ENCODE assay signal across 36 cellular contexts in the genomic region with DNA sequence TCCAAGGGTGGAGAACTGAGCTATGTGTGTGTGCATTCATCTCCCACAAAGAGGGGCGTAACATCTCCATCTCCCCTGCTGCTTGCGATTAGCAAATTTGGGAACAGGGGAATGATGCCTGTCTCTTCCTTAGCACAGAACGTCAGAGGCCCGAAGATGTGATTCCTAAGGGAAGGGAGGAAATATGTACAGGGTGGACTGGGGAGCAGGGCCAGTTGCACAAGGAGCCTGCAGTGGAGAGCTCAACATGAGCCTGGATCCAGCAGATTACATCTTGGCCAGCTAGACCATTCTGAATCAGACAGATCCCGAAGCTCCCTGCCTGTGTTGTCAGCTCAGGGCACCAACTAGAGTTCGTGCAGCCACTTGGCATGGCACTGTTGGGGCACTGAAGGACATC.
DNase-seq lines count a peak whose midpoint lies in the region; ATAC-seq and TF ChIP-seq lines count a peak whose summit lies in the region.
"Had no signal": no experiment of that assay in that cellular context is flagged by ENCODE, and none has a peak within 500 bp of the region (broad histone marks: within the 10 kb centered on the region; RNA-seq: fewer than 3 reads in every experiment).

No MANE protein-coding gene starts in this region.

- no peak overlapping the region for H3K27ac Mint-ChIP-seq in activated CD8-positive, alpha-beta memory T cell treated with anti-CD3 and anti-CD28 coated beads, Interleukin-2, amount 10 ng/mL, durations not matched to agents 7 days and 5 days
- H3K27ac Mint-ChIP-seq: activated naive CD8-positive, alpha-beta T cell; activated T-cell treated with anti-CD3 and anti-CD28 coated beads, Interleukin-2, amount 50 U/mL, for 24 hours; CD8-positive, alpha-beta memory T cell; natural killer cell treated with Interleukin-12 subunit alpha and Interleukin-12 subunit beta and Interleukin-15 and Interleukin-18, amount 100 ng/mL, for 72 hours; stimulated activated naive CD8-positive, alpha-beta T cell treated with anti-CD3 and anti-CD28 coated beads, Interleukin-15, Interleukin-2, amounts not matched to agents 100 ng/mL and 50 ng/mL, for 24 hours had no signal

- CTCF ChIA-PET in activated CD8-positive, alpha-beta memory T cell treated with anti-CD3 and anti-CD28 coated beads, Interleukin-2, amount 10 ng/mL, durations not matched to agents 7 days and 5 days (lab: Charles Lee), result no interaction called here

- no peak for TF ChIP-seq CTCF in right atrium auricular region (IDR thresholded peaks at IDR 0.05)
- TF ChIP-seq CTCF in gastrocnemius medialis (IDR thresholded peaks at IDR 0.05 in 4 of 5, conservative IDR thresholded peaks at IDR 0.05 in 1 of 5), result no peak

- H3K9me3 Mint-ChIP-seq in activated CD8-positive, alpha-beta memory T cell treated with anti-CD3 and anti-CD28 coated beads, Interleukin-2, amount 10 ng/mL, durations not matched to agents 7 days and 5 days (ENCODE audit: low read depth), result no peaks in the 10 kb centered on the region
- H3K9me3 Mint-ChIP-seq: activated T-cell treated with anti-CD3 and anti-CD28 coated beads, Interleukin-2, amount 50 U/mL, for 24 hours; natural killer cell treated with Interleukin-12 subunit alpha and Interleukin-12 subunit beta and Interleukin-15 and Interleukin-18, amount 100 ng/mL, for 72 hours; stimulated activated naive CD8-positive, alpha-beta T cell treated with anti-CD3 and anti-CD28 coated beads, Interleukin-15, Interleukin-2, amounts not matched to agents 100 ng/mL and 50 ng/mL, for 24 hours had no signal

- H3K36me3 Mint-ChIP-seq in activated CD8-positive, alpha-beta memory T cell treated with anti-CD3 and anti-CD28 coated beads, Interleukin-2, amount 10 ng/mL, durations not matched to agents 7 days and 5 days, result no peaks in the 10 kb centered on the region
- H3K36me3 Mint-ChIP-seq: activated naive CD8-positive, alpha-beta T cell; CD8-positive, alpha-beta memory T cell; natural killer cell treated with Interleukin-12 subunit alpha and Interleukin-12 subunit beta and Interleukin-15 and Interleukin-18, amount 100 ng/mL, for 72 hours had no signal

- DNase-seq in H7, result peak; percentile 27
- peak; percentile 11 for DNase-seq in fibroblast of gingiva (ENCODE audit: low read depth)
- peak; percentile 80 for DNase-seq in right atrium auricular region (ENCODE audit: low spot score)
- peak; percentile 16 to 18 for DNase-seq in gastrocnemius medialis
- no peak for DNase-seq in NCI-H226
- no peak for DNase-seq in AG08396 (ENCODE audit: low spot score)
- DNase-seq in activated CD8-positive, alpha-beta memory T cell treated with anti-CD3 and anti-CD28 coated beads, Interleukin-2, amount 10 ng/mL, durations not matched to agents 7 days and 5 days, result no peak
- DNase-seq: activated CD4-positive, alpha-beta T cell treated with anti-CD3 and anti-CD28 coated beads for 48 hours; activated effector memory CD4-positive, alpha-beta T cell treated with anti-CD3 and anti-CD28 coated beads, Interleukin-2, amount 50 U/mL, for 16 hours; activated T-cell treated with anti-CD3 and anti-CD28 coated beads, Interleukin-2, amount 50 U/mL, for 24 hours; anterior cingulate cortex; CD8-positive, alpha-beta memory T cell; colonic mucosa; effector CD4-positive, alpha-beta T cell; EL; lower lobe of right lung; NCI-H1092; NCI-H1694; NCI-H446 treated with DMSO at 0.1 percent for 48 hours; NCI-H82; ovary; Peyer's patch; SJCRH30; spleen; stimulated activated CD4-positive, alpha-beta T cell treated with anti-CD3 and anti-CD28 coated beads, Interleukin-2, amount 100 ng/mL, for 24 hours; SW 1271; T-helper 9 cell; testis; WERI-Rb-1 had no signal

- no peak overlapping the region for H3K4me3 ChIP-seq in H7 (ENCODE audit: insufficient read depth, low read depth, low read length)
- H3K4me3 ChIP-seq in right atrium auricular region, result no peak overlapping the region
- H3K4me3 ChIP-seq in gastrocnemius medialis, result no peak overlapping the region
- H3K4me3 ChIP-seq: colonic mucosa, GM12878, K562, lower lobe of right lung, ovary, Peyer's patch, SJCRH30, spleen, testis, vagina had no signal

- no peak for TF ChIP-seq POLR2A in gastrocnemius medialis (IDR thresholded peaks at IDR 0.05)

- H3K4me1 Mint-ChIP-seq in activated CD8-positive, alpha-beta memory T cell treated with anti-CD3 and anti-CD28 coated beads, Interleukin-2, amount 10 ng/mL, durations not matched to agents 7 days and 5 days, result no peaks in the 10 kb centered on the region
- H3K4me1 Mint-ChIP-seq: CD8-positive, alpha-beta memory T cell had no signal

- ATAC-seq in gastrocnemius medialis (peak; percentile 36 to 51), HG02840 (IDR thresholded peaks at IDR 0.05; ENCODE audit: low FRiP score, unreplicated experiment) (no peak)
- no peak for ATAC-seq in activated CD8-positive, alpha-beta memory T cell treated with anti-CD3 and anti-CD28 coated beads, Interleukin-2, amount 10 ng/mL, durations not matched to agents 7 days and 5 days
- ATAC-seq: GM12878; K562; lower lobe of right lung; natural killer cell treated with Interleukin-12 subunit alpha and Interleukin-12 subunit beta and Interleukin-15 and Interleukin-18, amount 100 ng/mL, for 72 hours had no signal

- H3K36me3 ChIP-seq in H7 (replicated peaks; ENCODE audit: control insufficient read depth, insufficient read depth, low read length) (no peaks in the 10 kb centered on the region), right atrium auricular region (no peaks in the 10 kb centered on the region), gastrocnemius medialis (no peaks in the 10 kb centered on the region)
- H3K36me3 ChIP-seq: colonic mucosa, lower lobe of right lung, ovary, Peyer's patch, SJCRH30, spleen, vagina, WERI-Rb-1 had no signal

- H3K27ac ChIP-seq in right atrium auricular region (peak overlapping the region; percentile 43 to 74), gastrocnemius medialis (no peak overlapping the region)
- H3K27ac ChIP-seq: colonic mucosa, lower lobe of right lung, ovary, Peyer's patch, SJCRH30, spleen, testis, vagina, WERI-Rb-1 had no signal

- H3K4me1 ChIP-seq in right atrium auricular region, result peaks cover 0 to 21% of the 10 kb centered on the region in 2 donors
- H3K4me1 ChIP-seq in gastrocnemius medialis, result no peaks in the 10 kb centered on the region
- H3K4me1 ChIP-seq: colonic mucosa, lower lobe of right lung, Peyer's patch, SJCRH30, spleen had no signal

- H3K27me3 ChIP-seq in H7 (ENCODE audit: control insufficient read depth, insufficient read depth, low read length) (no peaks in the 10 kb centered on the region), right atrium auricular region (no peaks in the 10 kb centered on the region), gastrocnemius medialis (no peaks in the 10 kb centered on the region)
- H3K27me3 ChIP-seq: colonic mucosa, ovary, Peyer's patch, SJCRH30, testis, vagina had no signal

- peaks cover 7% of the 10 kb centered on the region for H3K27me3 Mint-ChIP-seq in activated CD8-positive, alpha-beta memory T cell treated with anti-CD3 and anti-CD28 coated beads, Interleukin-2, amount 10 ng/mL, durations not matched to agents 7 days and 5 days

- H3K9me3 ChIP-seq in right atrium auricular region (no peaks in the 10 kb centered on the region), gastrocnemius medialis (no peaks in the 10 kb centered on the region)
- H3K9me3 ChIP-seq: colonic mucosa, lower lobe of right lung, ovary, Peyer's patch, SJCRH30, spleen, testis, vagina had no signal

- in situ Hi-C loops in gastrocnemius medialis (cut with MboI; ENCODE audit: low sequenced_read_pairs in 4 of 4), result no loop called here

- no peak overlapping the region for H3K4me3 Mint-ChIP-seq in activated CD8-positive, alpha-beta memory T cell treated with anti-CD3 and anti-CD28 coated beads, Interleukin-2, amount 10 ng/mL, durations not matched to agents 7 days and 5 days
- H3K4me3 Mint-ChIP-seq: activated naive CD8-positive, alpha-beta T cell; activated T-cell treated with anti-CD3 and anti-CD28 coated beads, Interleukin-2, amount 50 U/mL, for 24 hours; CD8-positive, alpha-beta memory T cell; natural killer cell treated with Interleukin-12 subunit alpha and Interleukin-12 subunit beta and Interleukin-15 and Interleukin-18, amount 100 ng/mL, for 72 hours; stimulated activated naive CD8-positive, alpha-beta T cell treated with anti-CD3 and anti-CD28 coated beads, Interleukin-15, Interleukin-2, amounts not matched to agents 100 ng/mL and 50 ng/mL, for 24 hours had no signal

- intact Hi-C loops in gastrocnemius medialis (cut with DNase I; ENCODE audit: low total_unique reads), result no loop called here

Comparison
In these comparisons a context has a peak if more than half of its experiments do, and no peak if none do; other contexts are left out.
1. DNase-seq: peak in H7 (single experiment), fibroblast of gingiva (single experiment), right atrium auricular region (single experiment) and gastrocnemius medialis (2 of 2); none in NCI-H226 (single experiment), AG08396 (single experiment) and activated CD8-positive, alpha-beta memory T cell treated with anti-CD3 and anti-CD28 coated beads, Interleukin-2, amount 10 ng/mL, durations not matched to agents 7 days and 5 days (single experiment).
2. H3K27ac ChIP-seq: peak in right atrium auricular region (2 of 2); none in gastrocnemius medialis (0 of 4).
3. ATAC-seq: peak in gastrocnemius medialis (2 of 2); none in HG02840 (single experiment) and activated CD8-positive, alpha-beta memory T cell treated with anti-CD3 and anti-CD28 coated beads, Interleukin-2, amount 10 ng/mL, durations not matched to agents 7 days and 5 days (single experiment).